Comparison of ENCODE assay signal across 1 cellular context in genomic region chr9:120841930-120842684, GRCh38.
TF ChIP-seq lines count a peak whose summit lies in the region.

No MANE protein-coding gene starts in this region.

TF ChIP-seq in H1, 55 proteins besides CTCF, POLR2A, EP300 and RAD21:
- no peak for TF ChIP-seq YY1 (IDR thresholded peaks at IDR 0.05; ENCODE audit: low read depth, low read length)
- no peak for TF ChIP-seq KDM5A (IDR thresholded peaks at IDR 0.05; ENCODE audit: low read length)
- no peak for TF ChIP-seq GTF2F1 (IDR thresholded peaks at IDR 0.05; ENCODE audit: borderline replicate concordance, low read depth, low read length)
- TF ChIP-seq SRF (IDR thresholded peaks at IDR 0.05; ENCODE audit: low read depth, low read length), result no peak
- no peak for TF ChIP-seq JUND (IDR thresholded peaks at IDR 0.05; ENCODE audit: low read length)
- no peak for TF ChIP-seq JUN (IDR thresholded peaks at IDR 0.05; ENCODE audit: low read depth, low read length)
- TF ChIP-seq RBBP5 (IDR thresholded peaks at IDR 0.05; ENCODE audit: borderline replicate concordance, low read depth, low read length), result no peak
- peak; percentile 22 for TF ChIP-seq SAP30 (IDR thresholded peaks at IDR 0.05; ENCODE audit: insufficient read depth, insufficient replicate concordance, low read length)
TF ChIP-seq in H1: peak in this region for 1.
